Comparison of ENCODE assay signal across 22 cellular contexts in genomic region chr17:66538776-66539175, GRCh38.
A peak's percentile ranks its signal among the peaks of the same experiment; 100 is the strongest.
DNase-seq lines count a peak whose midpoint lies in the region; ATAC-seq, FAIRE-seq and TF ChIP-seq lines count a peak whose summit lies in the region.
"Had no signal": no experiment of that assay in that cellular context is flagged by ENCODE, and none has a peak within 500 bp of the region (broad histone marks: within the 10 kb centered on the region; RNA-seq: fewer than 3 reads in every experiment).

No MANE protein-coding gene starts in this region.

- peak overlapping the region; percentile 18 for H3K27ac Mint-ChIP-seq in WTC11
- H3K27ac Mint-ChIP-seq: naive B cell; progenitor cell of endocrine pancreas; stimulated activated naive B cell treated with anti-CD40 and anti-IgM and Interleukin-4, amounts not matched to agents 10 μg/mL and 1 μg/mL and 100 μg/mL, for 72 hours had no signal

- H3K4me1 ChIP-seq in SK-N-SH (ENCODE audit: control insufficient read depth in 1 of 2, insufficient read depth in 2 of 2, low read depth in 1 of 2, low read length in 1 of 2), result peaks cover 46 to 52% of the 10 kb centered on the region in 2 experiments
- peaks cover 0 to 3% of the 10 kb centered on the region in 2 donors for H3K4me1 ChIP-seq in small intestine (ENCODE audit: control insufficient read depth in 2 of 2, insufficient read depth in 1 of 2, low read depth in 1 of 2, low read length in 1 of 2)
- peaks cover 37% of the 10 kb centered on the region for H3K4me1 ChIP-seq in OCI-LY7 (ENCODE audit: insufficient read depth, low read length, poor library complexity, severe bottlenecking)

- WGBS in SK-N-SH (ENCODE audit: low lambda C conversion rate), result 74% methylated on average over 5 of the region's 5 CpGs
- 41 to 76% (median 65%) methylated on average over 5 of the region's 5 CpGs for WGBS in small intestine, 3 donors

- H3K27ac ChIP-seq in SK-N-SH (ENCODE audit: low read depth in 2 of 2, low read length in 1 of 2), result peak overlapping the region; percentile 54 to 93
- peak overlapping the region; percentile 76 for H3K27ac ChIP-seq in substantia nigra (ENCODE audit: low read depth, low read length, poor library complexity, severe bottlenecking)
- no peak overlapping the region for H3K27ac ChIP-seq in small intestine (ENCODE audit: low read depth in 1 of 2, low read length in 1 of 2)
- no peak overlapping the region for H3K27ac ChIP-seq in OCI-LY7 (ENCODE audit: low read depth, low read length, poor library complexity, severe bottlenecking)
- H3K27ac ChIP-seq: C4-2B had no signal

- no peaks in the 10 kb centered on the region for H3K27me3 Mint-ChIP-seq in WTC11 (ENCODE audit: low read depth)
- H3K27me3 Mint-ChIP-seq: progenitor cell of endocrine pancreas had no signal

- TF ChIP-seq CTCF in SK-N-SH (IDR thresholded peaks at IDR 0.05) (no peak), WTC11 (IDR thresholded peaks at IDR 0.05) (no peak), OCI-LY7 (conservative IDR thresholded peaks at IDR 0.05; ENCODE audit: low read length) (no peak)

- no peak for ATAC-seq in SK-N-SH treated with all-trans-retinoic acid at 6 μM for 48 hours
- no peak for ATAC-seq in WTC11
- ATAC-seq: stimulated activated naive B cell treated with anti-CD40 and anti-IgM and Interleukin-4, amounts not matched to agents 10 μg/mL and 1 μg/mL and 100 μg/mL, for 72 hours had no signal

- H3K4me1 Mint-ChIP-seq in WTC11, result peaks cover 57% of the 10 kb centered on the region
- H3K4me1 Mint-ChIP-seq: naive B cell had no signal

- H3K36me3 ChIP-seq in SK-N-SH (replicated peaks in 1 of 2; ENCODE audit: control insufficient read depth in 1 of 2, insufficient read depth in 2 of 2, low read length in 1 of 2) (peaks cover 0 to 9% of the 10 kb centered on the region in 2 experiments), small intestine (ENCODE audit: control insufficient read depth in 2 of 2, insufficient read depth in 2 of 2, low read length in 2 of 2) (no peaks in the 10 kb centered on the region), OCI-LY7 (ENCODE audit: insufficient read depth, low read length) (no peaks in the 10 kb centered on the region)

- TF ChIP-seq RAD21 in SK-N-SH (IDR thresholded peaks at IDR 0.05; ENCODE audit: low read length), result no peak

- POLR2A ChIA-PET in SK-N-SH (lab: Yijun Ruan, JAX), result no interaction called here
- POLR2A ChIA-PET in WTC11 (lab: Charles Lee), result no interaction called here
- POLR2A ChIA-PET in OCI-LY7 (lab: Charles Lee), result interaction anchor here (0.7 to 2.5 kb wide), 7 partner anchors 9 to 242 kb away, joined by 3 to 9 read pairs (median 4); no protein-coding TSS in a partner anchor

- H3K4me2 ChIP-seq in SK-N-SH, result no peak overlapping the region
- no peak overlapping the region; the same call in 1 of the 2 replicates for H3K4me2 ChIP-seq in OCI-LY7 (ENCODE audit: low read length)

- CTCF ChIA-PET in SK-N-SH (lab: Yijun Ruan, JAX), result interaction anchor here (1.8 to 2.0 kb wide), 2 partner anchors 12 to 27 kb away, joined by 4 read pairs; no protein-coding TSS in a partner anchor
- CTCF ChIA-PET in WTC11 (lab: Charles Lee), result no interaction called here
- CTCF ChIA-PET in OCI-LY7 (lab: Charles Lee; ENCODE audit: unreplicated experiment), result no interaction called here

- intact Hi-C loops in OCI-LY7 (cut with micrococcal nuclease; ENCODE audit: unreplicated experiment), result no loop called here

- H2AFZ ChIP-seq in SK-N-SH (ENCODE audit: low read depth), result no peak overlapping the region
- no peak overlapping the region for H2AFZ ChIP-seq in OCI-LY7 (ENCODE audit: low read length)

- H3K27me3 ChIP-seq in SK-N-SH (ENCODE audit: insufficient read depth) (no peaks in the 10 kb centered on the region), small intestine (ENCODE audit: control insufficient read depth in 2 of 2, insufficient read depth in 2 of 2, low read length in 2 of 2) (no peaks in the 10 kb centered on the region)

- FAIRE-seq in small intestine (lab: Jason Lieb, UNC), result no peak
- FAIRE-seq: A204.1, urothelium cell line had no signal

- H3K9ac ChIP-seq in SK-N-SH, result no peak overlapping the region

- peaks cover 46% of the 10 kb centered on the region for H3F3A ChIP-seq in SK-N-SH (replicated peaks; ENCODE audit: insufficient read depth)

- H3K9me2 ChIP-seq in SK-N-SH, result no peaks in the 10 kb centered on the region
- no peaks in the 10 kb centered on the region for H3K9me2 ChIP-seq in OCI-LY7 (ENCODE audit: insufficient read depth, low read length)

- BruUV-seq in OCI-LY7 (replicated peaks; lab: Mats Ljungman, UMichigan), result no TSS peak

- DNase-seq in SK-N-SH, result peak; percentile 55
- no peak for DNase-seq in WTC11 (ENCODE audit: low spot score)
- peak; percentile 29 for DNase-seq in islet precursor cell
- no peak for DNase-seq in substantia nigra (lab: John Stamatoyannopoulos, UW)
- no peak for DNase-seq in stimulated activated CD4-positive, alpha-beta T cell treated with anti-CD3 and anti-CD28 coated beads, Interleukin-4, amount 100 ng/mL, for 24 hours
- DNase-seq in small intestine, result no peak
- no peak for DNase-seq in OCI-LY7 (ENCODE audit: low spot score)
- DNase-seq: activated CD4-positive, CD25-positive, alpha-beta regulatory T cell treated with anti-CD3 and anti-CD28 coated beads, Interleukin-2, amount 50 U/mL, for 72 hours; activated effector memory CD4-positive, alpha-beta T cell treated with Interleukin-2 at 50 U/mL for 16 hours; aorta; cortex of kidney; MM.1S; naive B cell; NCI-H187; NCI-H446; stimulated activated naive B cell treated with anti-CD40 and anti-IgM and Interleukin-4, amounts not matched to agents 10 μg/mL and 1 μg/mL and 100 μg/mL, for 72 hours; T1000 had no signal

- H3K36me3 Mint-ChIP-seq in WTC11, result no peaks in the 10 kb centered on the region
- H3K36me3 Mint-ChIP-seq: naive B cell; stimulated activated naive B cell treated with anti-CD40 and anti-IgM and Interleukin-4, amounts not matched to agents 10 μg/mL and 1 μg/mL and 100 μg/mL, for 72 hours had no signal

- TF ChIP-seq EP300 in SK-N-SH (IDR thresholded peaks at IDR 0.05; ENCODE audit: borderline replicate concordance in 1 of 2, low read depth in 1 of 2, low read length in 1 of 2), result no peak; a peak in 1 of 4 replicates

- no peaks in the 10 kb centered on the region for H3K9me3 ChIP-seq in SK-N-SH
- no peaks in the 10 kb centered on the region for H3K9me3 ChIP-seq in small intestine (ENCODE audit: control insufficient read depth, low read depth)
- H3K9me3 ChIP-seq in OCI-LY7 (ENCODE audit: low read length), result no peaks in the 10 kb centered on the region

- no peaks in the 10 kb centered on the region for H3K9me3 Mint-ChIP-seq in WTC11
- H3K9me3 Mint-ChIP-seq: naive B cell had no signal

- no peak overlapping the region for H3K4me3 Mint-ChIP-seq in WTC11
- H3K4me3 Mint-ChIP-seq: naive B cell; stimulated activated naive B cell treated with anti-CD40 and anti-IgM and Interleukin-4, amounts not matched to agents 10 μg/mL and 1 μg/mL and 100 μg/mL, for 72 hours had no signal

- H4K20me1 ChIP-seq in SK-N-SH (ENCODE audit: insufficient read depth) (no peaks in the 10 kb centered on the region; the same call in 1 of the 2 replicates), OCI-LY7 (ENCODE audit: insufficient read depth, low read length) (no peaks in the 10 kb centered on the region)

- H3K4me3 ChIP-seq in SK-N-SH (ENCODE audit: low read depth in 2 of 2, low read length in 1 of 2), result no peak overlapping the region
- no peak overlapping the region for H3K4me3 ChIP-seq in small intestine (ENCODE audit: low read depth in 1 of 2, low read length in 2 of 2)
- H3K4me3 ChIP-seq in OCI-LY7 (ENCODE audit: low read depth, low read length, poor library complexity, severe bottlenecking), result no peak overlapping the region

- H3K79me2 ChIP-seq in SK-N-SH (ENCODE audit: insufficient read depth) (peaks cover 87% of the 10 kb centered on the region), OCI-LY7 (ENCODE audit: insufficient read depth, low read depth, low read length) (no peaks in the 10 kb centered on the region)

TF ChIP-seq in SK-N-SH, 30 proteins besides CTCF, POLR2A, EP300 and RAD21 (continues in another document):
- no peak for TF ChIP-seq FOSL2 (IDR thresholded peaks at IDR 0.05; ENCODE audit: borderline replicate concordance, low read depth)
- TF ChIP-seq GATA2 (CRISPR knock-in tag; IDR thresholded peaks at IDR 0.05), result peak; percentile 45
- TF ChIP-seq NRF1 (IDR thresholded peaks at IDR 0.05; ENCODE audit: low read depth, low read length), result no peak

TF ChIP-seq in SK-N-SH treated with all-trans-retinoic acid at 6 μM for 48 hours, 23 proteins besides CTCF, POLR2A, EP300 and RAD21 (continues in another document):
- no peak for TF ChIP-seq ZNF565 (CRISPR knock-in tag; conservative IDR thresholded peaks at IDR 0.05; ENCODE audit: low read depth)
- no peak for TF ChIP-seq TOX (CRISPR knock-in tag; IDR thresholded peaks at IDR 0.05; ENCODE audit: borderline replicate concordance)
- no peak for TF ChIP-seq CSDC2 (CRISPR knock-in tag; IDR thresholded peaks at IDR 0.05)

TF ChIP-seq in WTC11, 78 proteins besides CTCF, POLR2A, EP300 and RAD21:
- TF ChIP-seq STAT6 (CRISPR knock-in tag; conservative IDR thresholded peaks at IDR 0.05; ENCODE audit: low read depth) (no peak), FOXP1 (CRISPR knock-in tag; IDR thresholded peaks at IDR 0.05; ENCODE audit: borderline replicate concordance) (no peak)

Comparison
In these comparisons a context has a peak if more than half of its experiments do, and no peak if none do; other contexts are left out.
1. DNase-seq: peak in SK-N-SH (single experiment) and islet precursor cell (single experiment); none in WTC11 (single experiment), substantia nigra (0 of 49), stimulated activated CD4-positive, alpha-beta T cell treated with anti-CD3 and anti-CD28 coated beads, Interleukin-4, amount 100 ng/mL, for 24 hours (single experiment), small intestine (single experiment) and OCI-LY7 (single experiment).
2. H3K27ac ChIP-seq: peak in SK-N-SH (2 of 2) and substantia nigra (single experiment); none in small intestine (0 of 2) and OCI-LY7 (single experiment).